In the genomic region with DNA sequence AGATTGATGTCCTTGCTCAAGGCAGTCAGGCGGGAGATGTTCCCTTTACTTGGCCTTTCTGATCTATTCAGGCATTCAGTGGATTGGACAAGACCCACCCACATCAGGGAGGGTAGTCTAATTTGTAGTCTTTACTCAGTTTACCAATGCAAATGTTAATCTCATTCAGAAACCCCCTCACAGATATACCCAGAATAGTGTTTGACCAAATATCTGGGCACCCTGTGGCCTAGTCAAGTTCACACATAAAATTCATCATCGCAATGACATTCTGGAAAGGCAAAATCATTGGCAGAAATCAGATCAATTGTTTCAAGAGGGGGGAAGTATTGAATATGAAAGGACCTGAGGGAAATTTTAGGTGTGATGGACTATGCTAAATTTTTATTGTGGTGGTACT, we compare ENCODE assay signal across 28 cellular contexts.
"Had no signal": no experiment of that assay in that cellular context is flagged by ENCODE, and none has a peak within 500 bp of the region (broad histone marks: within the 10 kb centered on the region; RNA-seq: fewer than 3 reads in every experiment).

No MANE protein-coding gene starts in this region.

- H3K9me3 ChIP-seq: colonic mucosa, gastrocnemius medialis had no signal

- H3K36me3 ChIP-seq: colonic mucosa, esophagus muscularis mucosa, esophagus squamous epithelium, gastrocnemius medialis, gastroesophageal sphincter, heart left ventricle, heart right ventricle had no signal

- H3K4me3 ChIP-seq: colonic mucosa, coronary artery, dorsolateral prefrontal cortex, esophagus muscularis mucosa, esophagus squamous epithelium, gastrocnemius medialis, gastroesophageal sphincter, heart left ventricle, heart right ventricle had no signal

- H3K27me3 Mint-ChIP-seq: dendritic cell treated with granulocyte-macrophage colony-stimulating factor and Interleukin-4, amounts not matched to agents 40 ng/mL and 50 ng/mL, for 4 days; effector memory CD8-positive, alpha-beta T cell had no signal

- DNase-seq: colonic mucosa; cortex of kidney; dermis blood vessel endothelial cell; dorsolateral prefrontal cortex; effector CD4-positive, alpha-beta T cell; effector CD8-positive, alpha-beta T cell; effector memory CD4-positive, alpha-beta T cell; effector memory CD8-positive, alpha-beta T cell; endodermal cell; esophagus squamous epithelium; foreskin fibroblast; foreskin keratinocyte; foreskin melanocyte; gastrocnemius medialis; glutamatergic neuron; head of caudate nucleus; heart left ventricle; heart right ventricle had no signal

- FAIRE-seq: colon, endometrium, endothelial cell of umbilical vein, frontal cortex had no signal

- H3K4me3 Mint-ChIP-seq: dendritic cell treated with granulocyte-macrophage colony-stimulating factor and Interleukin-4, amounts not matched to agents 40 ng/mL and 50 ng/mL, for 4 days; effector memory CD8-positive, alpha-beta T cell; endodermal cell had no signal

- H3K27ac ChIP-seq: colonic mucosa, coronary artery, dorsolateral prefrontal cortex, epithelial cell of prostate, esophagus muscularis mucosa, esophagus squamous epithelium, foreskin keratinocyte, gastrocnemius medialis, gastroesophageal sphincter, heart left ventricle, heart right ventricle had no signal

- H3K27me3 ChIP-seq: colonic mucosa, dorsolateral prefrontal cortex, esophagus muscularis mucosa, esophagus squamous epithelium, foreskin keratinocyte, gastrocnemius medialis, gastroesophageal sphincter, heart left ventricle, heart right ventricle had no signal

- ATAC-seq: effector memory CD8-positive, alpha-beta T cell; esophagus mucosa; foreskin keratinocyte; gastrocnemius medialis; gastroesophageal sphincter; heart left ventricle; heart right ventricle had no signal

- H3K27ac Mint-ChIP-seq: dendritic cell treated with granulocyte-macrophage colony-stimulating factor and Interleukin-4, amounts not matched to agents 40 ng/mL and 50 ng/mL, for 4 days; effector memory CD8-positive, alpha-beta T cell; endodermal cell had no signal

- H3K4me1 Mint-ChIP-seq: endodermal cell had no signal

- H3K4me1 ChIP-seq: colonic mucosa, esophagus muscularis mucosa, esophagus squamous epithelium, foreskin keratinocyte, gastrocnemius medialis, gastroesophageal sphincter, heart right ventricle had no signal
